ENCODE assay signal across 29 cellular contexts in genomic region chr16:23757116-23757515, GRCh38. TPM values are rescaled to one million over a fixed set of nuclear protein-coding genes. Genes with fewer than 3 reads are reported as not detected.
DNase-seq lines count a peak whose midpoint lies in the region; ATAC-seq and TF ChIP-seq lines count a peak whose summit lies in the region.
"Had no signal": no experiment of that assay in that cellular context is flagged by ENCODE, and none has a peak within 500 bp of the region (broad histone marks: within the 10 kb centered on the region; RNA-seq: fewer than 3 reads in every experiment).

No MANE protein-coding gene starts in this region.

- H3K27me3 ChIP-seq in duodenal mucosa (ENCODE audit: control insufficient read depth in 1 of 2, insufficient read depth in 2 of 2, low read length in 2 of 2), result peaks cover 16 to 22% of the 10 kb centered on the region in 2 donors
- peaks cover 39% of the 10 kb centered on the region for H3K27me3 ChIP-seq in GM23338 (ENCODE audit: insufficient read depth)
- peaks cover 44 to 56% of the 10 kb centered on the region in 2 experiments for H3K27me3 ChIP-seq in mesenchymal stem cell (ENCODE audit: control insufficient read depth in 1 of 2, insufficient read depth in 1 of 2, low read length in 2 of 2)
- H3K27me3 ChIP-seq: BLaER1 had no signal

- H3K9me3 ChIP-seq in duodenal mucosa (ENCODE audit: control insufficient read depth in 1 of 2, low read length in 2 of 2) (no peaks in the 10 kb centered on the region), mesenchymal stem cell (ENCODE audit: control insufficient read depth, low read length) (no peaks in the 10 kb centered on the region)
- H3K9me3 ChIP-seq: BE2C had no signal

- H3K27ac ChIP-seq in duodenal mucosa (ENCODE audit: low read depth, low read length) (no peak overlapping the region), GM23338 (ENCODE audit: low read depth) (no peak overlapping the region), mesenchymal stem cell (ENCODE audit: low read length, poor library complexity, severe bottlenecking) (no peak overlapping the region)
- H3K27ac ChIP-seq: BLaER1 had no signal

- intact Hi-C loops in posterior vena cava (cut with DNase I), result no loop called here

- H4K8ac ChIP-seq in mesenchymal stem cell (ENCODE audit: low read length), result no peak overlapping the region

- peaks cover 11% of the 10 kb centered on the region for H3K9me3 Mint-ChIP-seq in GM23338

- no peak overlapping the region for H3K23ac ChIP-seq in mesenchymal stem cell (ENCODE audit: low read length in 2 of 2)

- no peak overlapping the region for H2BK15ac ChIP-seq in mesenchymal stem cell (ENCODE audit: low read depth, poor library complexity, severe bottlenecking)

- no peak overlapping the region for H3K14ac ChIP-seq in mesenchymal stem cell (ENCODE audit: low read length in 2 of 2)

- H3K36me3 Mint-ChIP-seq in GM23338 (ENCODE audit: low read depth), result peaks cover 12% of the 10 kb centered on the region; the same call in 2 of the 3 replicates
- H3K36me3 Mint-ChIP-seq: CD4-positive, alpha-beta memory T cell; CD4-positive, CD25-positive, alpha-beta regulatory T cell had no signal

- H3K4me1 Mint-ChIP-seq in GM23338, result no peaks in the 10 kb centered on the region

- H3K36me3 ChIP-seq in duodenal mucosa (ENCODE audit: control insufficient read depth in 1 of 2, insufficient read depth in 2 of 2, low read length in 2 of 2) (peaks cover 7 to 17% of the 10 kb centered on the region in 2 donors), GM23338 (ENCODE audit: insufficient read depth) (no peaks in the 10 kb centered on the region), mesenchymal stem cell (ENCODE audit: control insufficient read depth in 1 of 2, insufficient read depth in 2 of 2, low read depth in 1 of 2, low read length in 2 of 2) (peaks cover 0 to 4% of the 10 kb centered on the region in 2 experiments)
- H3K36me3 ChIP-seq: BE2C, BLaER1 had no signal

- H3K9ac ChIP-seq in duodenal mucosa (ENCODE audit: low read depth in 1 of 2, low read length in 2 of 2), result peak overlapping the region in 1 of 2 donors; percentile 1
- no peak overlapping the region for H3K9ac ChIP-seq in mesenchymal stem cell (ENCODE audit: low read length)
- H3K9ac ChIP-seq: BLaER1 had no signal

- H3K18ac ChIP-seq in mesenchymal stem cell (ENCODE audit: low read depth in 1 of 2, low read length in 2 of 2), result no peak overlapping the region

- no peak for TF ChIP-seq CTCF in GM23338 (conservative IDR thresholded peaks at IDR 0.05; ENCODE audit: low read depth in 2 of 2)

- 75% methylated on average over 8 of the region's 9 CpGs for WGBS in mesenchymal stem cell

- DNase-seq in islet precursor cell, result peak; percentile 18
- DNase-seq in posterior vena cava (ENCODE audit: low spot score), result peak; percentile 22
- DNase-seq in GM23338 (ENCODE audit: low spot score), result no peak
- DNase-seq in mesenchymal stem cell, result no peak
- DNase-seq: 8988T; ACHN; BE2C; C1 segment of cervical spinal cord; CD4-positive, alpha-beta memory T cell; CD4-positive, CD25-positive, alpha-beta regulatory T cell; CD8-positive, alpha-beta memory T cell; COR-L47; DMS 273 treated with DMSO at 0.1 percent for 48 hours; DMS153; DMS53; DMS79; DND-41; EL; GDM1 had no signal

- H2BK12ac ChIP-seq in mesenchymal stem cell (ENCODE audit: low read length in 2 of 2), result no peak overlapping the region

- peak overlapping the region; percentile 78 to 82 for H3K4me3 ChIP-seq in duodenal mucosa (ENCODE audit: low read depth in 1 of 2, low read length in 2 of 2)
- no peak overlapping the region for H3K4me3 ChIP-seq in GM23338
- no peak overlapping the region for H3K4me3 ChIP-seq in mesenchymal stem cell (ENCODE audit: insufficient read depth in 1 of 2, low read depth in 1 of 2, low read length in 2 of 2)
- H3K4me3 ChIP-seq: BLaER1, GM12878 had no signal

- H3K4me2 ChIP-seq in GM23338 (no peak overlapping the region), mesenchymal stem cell (ENCODE audit: low read length, poor library complexity, severe bottlenecking) (no peak overlapping the region)
- H3K4me2 ChIP-seq: BLaER1 had no signal

- no peaks in the 10 kb centered on the region for H3K9me2 ChIP-seq in GM23338 (ENCODE audit: insufficient read depth)

- no peak overlapping the region for H4K91ac ChIP-seq in mesenchymal stem cell (ENCODE audit: low read length)

- peaks cover 13% of the 10 kb centered on the region for H3K27me3 Mint-ChIP-seq in GM23338 (ENCODE audit: insufficient read depth, low read depth, poor library complexity)

- H3K4me1 ChIP-seq in duodenal mucosa (ENCODE audit: control insufficient read depth in 1 of 2, insufficient read depth in 2 of 2, low read length in 2 of 2) (peaks cover 14 to 25% of the 10 kb centered on the region in 2 donors), GM23338 (ENCODE audit: insufficient read depth) (peaks cover 5% of the 10 kb centered on the region; the same call in 1 of the 2 replicates), mesenchymal stem cell (ENCODE audit: control insufficient read depth, insufficient read depth, low read depth, low read length) (peaks cover 7% of the 10 kb centered on the region)
- H3K4me1 ChIP-seq: BE2C, BLaER1 had no signal

- H2BK120ac ChIP-seq in mesenchymal stem cell (ENCODE audit: low read depth, low read length), result no peak overlapping the region

- no peaks in the 10 kb centered on the region for H4K20me1 ChIP-seq in GM23338 (replicated peaks; ENCODE audit: insufficient read depth)
- H4K20me1 ChIP-seq: BLaER1 had no signal

- ATAC-seq in GM18511 (IDR thresholded peaks at IDR 0.05; ENCODE audit: unreplicated experiment) (no peak), GM23338 (no peak), GM18517 (IDR thresholded peaks at IDR 0.05; ENCODE audit: unreplicated experiment) (no peak)
- ATAC-seq: GM12878 had no signal

- H2BK5ac ChIP-seq in mesenchymal stem cell (ENCODE audit: low read depth, low read length, poor library complexity, severe bottlenecking), result no peak overlapping the region

- no peak overlapping the region for H2AK5ac ChIP-seq in mesenchymal stem cell (ENCODE audit: low read length, severe bottlenecking)

- H2AFZ ChIP-seq in GM23338 (no peak overlapping the region), mesenchymal stem cell (ENCODE audit: low read depth, low read length) (no peak overlapping the region)

- H3K79me2 ChIP-seq in GM23338 (replicated peaks; ENCODE audit: insufficient read depth), result no peaks in the 10 kb centered on the region

- H3K27ac Mint-ChIP-seq in GM23338, result no peak overlapping the region
- H3K27ac Mint-ChIP-seq: CD14-positive monocyte; CD4-positive, alpha-beta memory T cell; CD4-positive, CD25-positive, alpha-beta regulatory T cell had no signal

- H3K4me3 Mint-ChIP-seq in GM23338, result no peak overlapping the region
- H3K4me3 Mint-ChIP-seq: CD4-positive, CD25-positive, alpha-beta regulatory T cell had no signal

- no peak overlapping the region for H3K4ac ChIP-seq in mesenchymal stem cell (ENCODE audit: low read depth in 1 of 2, low read length in 2 of 2)

- no peaks in the 10 kb centered on the region for H3K79me1 ChIP-seq in mesenchymal stem cell (replicated peaks; ENCODE audit: low read length, poor library complexity, severe bottlenecking)

- 0 out of 2 replicates have a peak, but pooled peaks cover 2% of the 10 kb centered on the region for H3F3A ChIP-seq in GM23338 (replicated peaks; ENCODE audit: low read depth)

TF ChIP-seq in GM23338, 12 proteins besides CTCF, POLR2A, EP300 and RAD21:
- no peak for TF ChIP-seq NANOG (IDR thresholded peaks at IDR 0.05; ENCODE audit: borderline replicate concordance)
- TF ChIP-seq CREB1 (CRISPR knock-in tag; IDR thresholded peaks at IDR 0.05; ENCODE audit: low read depth), result no peak
TF ChIP-seq in GM23338: peak in this region for 0.

RNA-seq across cellular contexts. Expression of gene CHP2, which starts 2.3 kb away (rescaled TPM):
- total RNA-seq in posterior vena cava, result under 1 TPM in 1 of 2 donors, not detected in 1; 0.14 TPM
- total RNA-seq in GM23338 (2014; rRNA removed; shearing (Covaris generic)), result 3.3 and 3.7 TPM in 2 replicates
- polyA plus RNA-seq in GM23338 (2016; fragmentation: Nextera tagmentation; extraction: Ambion mirVana), result 2.3 and 2.4 TPM in 2 replicates
- not detected for polyA plus RNA-seq in mesenchymal stem cell (2013, experiment 1 of 2)
- not detected for polyA plus RNA-seq in mesenchymal stem cell (2013, experiment 2 of 2)
- total RNA-seq: CD4-positive, alpha-beta memory T cell; CD4-positive, CD25-positive, alpha-beta regulatory T cell; CD8-positive, alpha-beta memory T cell; Daoy; G401; GM12878 had no signal
- polyA plus RNA-seq: AG04450; CD14-positive monocyte; CD4-positive, alpha-beta memory T cell; CD4-positive, CD25-positive, alpha-beta regulatory T cell; CD8-positive, alpha-beta memory T cell; GM12878 had no signal

RNA-seq across cellular contexts. Expression of gene ERN2, which starts 44.1 kb away (rescaled TPM):
- not detected for total RNA-seq in posterior vena cava
- total RNA-seq in GM23338 (2014; rRNA removed; shearing (Covaris generic)), result 0.97 and 1.1 TPM in 2 replicates
- polyA plus RNA-seq in GM23338 (2016; fragmentation: Nextera tagmentation; extraction: Ambion mirVana), result 0.73 and 0.97 TPM in 2 replicates
- polyA plus RNA-seq in mesenchymal stem cell (2013, experiment 1 of 2), result 0.06 TPM
- polyA plus RNA-seq in mesenchymal stem cell (2013, experiment 2 of 2), result 0.05 TPM
- total RNA-seq: A673; CD4-positive, alpha-beta memory T cell; CD4-positive, CD25-positive, alpha-beta regulatory T cell; CD8-positive, alpha-beta memory T cell had no signal
- polyA plus RNA-seq: CD14-positive monocyte; CD4-positive, alpha-beta memory T cell; CD4-positive, CD25-positive, alpha-beta regulatory T cell; CD8-positive, alpha-beta memory T cell had no signal

Comparison
In these comparisons a context has a peak if more than half of its experiments do, and no peak if none do; other contexts are left out.
1. H3K4me3 ChIP-seq: peak in duodenal mucosa (2 of 2); none in GM23338 (single experiment) and mesenchymal stem cell (0 of 2).
2. DNase-seq: peak in islet precursor cell (single experiment) and posterior vena cava (single experiment); none in GM23338 (single experiment) and mesenchymal stem cell (single experiment).